Comparison of ENCODE assay signal across 10 cellular contexts in the genomic region with DNA sequence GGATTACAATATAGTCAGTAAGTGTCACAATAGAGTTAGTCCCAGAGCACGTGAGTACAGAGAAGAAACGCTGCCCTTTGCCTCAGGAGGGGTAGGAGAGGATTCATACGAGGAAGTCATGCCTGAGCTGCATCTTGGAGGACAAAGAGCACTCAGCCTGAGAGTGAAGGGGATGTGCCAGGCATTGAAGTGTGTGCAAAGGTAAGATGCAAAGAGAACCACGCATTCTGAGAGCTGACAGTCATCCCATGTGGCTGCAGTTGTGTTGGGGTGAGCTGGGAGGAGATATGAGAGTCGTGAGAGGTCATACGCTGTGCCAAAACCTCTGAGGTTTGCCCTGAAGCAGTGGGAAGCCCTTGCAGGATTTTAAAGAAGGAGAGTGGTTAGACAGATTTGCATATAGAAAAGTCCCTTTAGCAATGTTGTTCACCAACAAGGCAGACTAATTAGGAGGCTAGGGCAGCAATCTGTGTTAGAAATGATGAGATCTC.
DNase-seq lines count a peak whose midpoint lies in the region; ATAC-seq, FAIRE-seq and TF ChIP-seq lines count a peak whose summit lies in the region.
"Had no signal": no experiment of that assay in that cellular context is flagged by ENCODE, and none has a peak within 500 bp of the region (broad histone marks: within the 10 kb centered on the region; RNA-seq: fewer than 3 reads in every experiment).

No MANE protein-coding gene starts in this region.

- no peak overlapping the region for H3K27ac ChIP-seq in effector memory CD4-positive, alpha-beta T cell (ENCODE audit: insufficient read depth, low read length, poor library complexity, severe bottlenecking)

- H3K4me1 Mint-ChIP-seq in activated naive CD8-positive, alpha-beta T cell treated with anti-CD3 and anti-CD28 coated beads, Interleukin-2, amount 50 U/mL, for 24 hours, result peaks cover 3% of the 10 kb centered on the region
- H3K4me1 Mint-ChIP-seq in glutamatergic neuron (ENCODE audit: low read depth, unreplicated experiment), result peaks cover 7% of the 10 kb centered on the region

- no peaks in the 10 kb centered on the region for H3K36me3 ChIP-seq in effector memory CD4-positive, alpha-beta T cell (ENCODE audit: control insufficient read depth, insufficient read depth, low read length)

- H3K27me3 Mint-ChIP-seq in activated naive CD8-positive, alpha-beta T cell treated with anti-CD3 and anti-CD28 coated beads, Interleukin-2, amount 50 U/mL, for 24 hours, result peaks cover 4% of the 10 kb centered on the region
- H3K27me3 Mint-ChIP-seq in glutamatergic neuron (ENCODE audit: unreplicated experiment), result no peaks in the 10 kb centered on the region

- FAIRE-seq in GM18507 (lab: Jason Lieb, UNC), result peak; percentile 99

- DNase-seq in GM18507 (ENCODE audit: extremely low spot score, insufficient read length, low read depth) (peak; percentile 58), glutamatergic neuron (no peak), SHP77 (lab: John Stamatoyannopoulos, UW) (no peak), NOMO-1 treated with DMSO at 0.1 percent for 48 hours (lab: John Stamatoyannopoulos, UW; ENCODE audit: unreplicated experiment) (no peak)
- peak; percentile 18 for DNase-seq in activated naive CD8-positive, alpha-beta T cell treated with anti-CD3 and anti-CD28 coated beads, Interleukin-2, amount 50 U/mL, for 24 hours
- no peak for DNase-seq in effector memory CD4-positive, alpha-beta T cell
- DNase-seq: NCI-H1105 treated with DMSO at 0.1 percent for 48 hours had no signal

- no peak for TF ChIP-seq CTCF in glutamatergic neuron (IDR thresholded peaks at IDR 0.05; ENCODE audit: partially characterized antibody, unreplicated experiment)

- H3K9me3 Mint-ChIP-seq in activated naive CD8-positive, alpha-beta T cell treated with anti-CD3 and anti-CD28 coated beads, Interleukin-2, amount 50 U/mL, for 24 hours, result no peaks in the 10 kb centered on the region
- no peaks in the 10 kb centered on the region for H3K9me3 Mint-ChIP-seq in glutamatergic neuron (ENCODE audit: unreplicated experiment)

- no peak overlapping the region for H3K4me3 ChIP-seq in effector memory CD4-positive, alpha-beta T cell (ENCODE audit: insufficient read depth, low read depth, low read length, poor library complexity, severe bottlenecking)
- H3K4me3 ChIP-seq: smooth muscle cell had no signal

- no peak overlapping the region for H3K27ac Mint-ChIP-seq in activated naive CD8-positive, alpha-beta T cell treated with anti-CD3 and anti-CD28 coated beads, Interleukin-2, amount 50 U/mL, for 24 hours
- H3K27ac Mint-ChIP-seq in glutamatergic neuron (ENCODE audit: unreplicated experiment), result no peak overlapping the region

- peak; percentile 96 for ATAC-seq in GM19455 (IDR thresholded peaks at IDR 0.05; ENCODE audit: unreplicated experiment)
- peak; percentile 91 for ATAC-seq in HG03097 (IDR thresholded peaks at IDR 0.05; ENCODE audit: low FRiP score, unreplicated experiment)
- peak; percentile 93 for ATAC-seq in activated naive CD8-positive, alpha-beta T cell treated with anti-CD3 and anti-CD28 coated beads, Interleukin-2, amount 50 U/mL, for 24 hours

- no peaks in the 10 kb centered on the region for H3K36me3 Mint-ChIP-seq in activated naive CD8-positive, alpha-beta T cell treated with anti-CD3 and anti-CD28 coated beads, Interleukin-2, amount 50 U/mL, for 24 hours (ENCODE audit: low read depth)
- no peaks in the 10 kb centered on the region for H3K36me3 Mint-ChIP-seq in glutamatergic neuron (ENCODE audit: unreplicated experiment)

- no peak overlapping the region for H3K4me3 Mint-ChIP-seq in activated naive CD8-positive, alpha-beta T cell treated with anti-CD3 and anti-CD28 coated beads, Interleukin-2, amount 50 U/mL, for 24 hours
- H3K4me3 Mint-ChIP-seq in glutamatergic neuron (ENCODE audit: unreplicated experiment), result no peak overlapping the region

- H3K9me3 ChIP-seq in effector memory CD4-positive, alpha-beta T cell (ENCODE audit: control insufficient read depth, low read length), result no peaks in the 10 kb centered on the region

- no peaks in the 10 kb centered on the region for H3K4me1 ChIP-seq in effector memory CD4-positive, alpha-beta T cell (ENCODE audit: control insufficient read depth, insufficient read depth, low read length, poor library complexity, severe bottlenecking)

- no peaks in the 10 kb centered on the region for H3K27me3 ChIP-seq in effector memory CD4-positive, alpha-beta T cell (replicated peaks; ENCODE audit: control insufficient read depth, insufficient read depth, low read length, poor library complexity, severe bottlenecking)

Comparison
In these comparisons a context has a peak if more than half of its experiments do, and no peak if none do; other contexts are left out.
1. DNase-seq: peak in GM18507 (single experiment) and activated naive CD8-positive, alpha-beta T cell treated with anti-CD3 and anti-CD28 coated beads, Interleukin-2, amount 50 U/mL, for 24 hours (single experiment); none in effector memory CD4-positive, alpha-beta T cell (0 of 3), glutamatergic neuron (single experiment), SHP77 (0 of 2) and NOMO-1 treated with DMSO at 0.1 percent for 48 hours (single experiment).
2. Peak in every context shown above with its lines, with median percentiles within 50 percentile points of each other: ATAC-seq.